8 cellular contexts compared by ENCODE assay signal in the genomic region with DNA sequence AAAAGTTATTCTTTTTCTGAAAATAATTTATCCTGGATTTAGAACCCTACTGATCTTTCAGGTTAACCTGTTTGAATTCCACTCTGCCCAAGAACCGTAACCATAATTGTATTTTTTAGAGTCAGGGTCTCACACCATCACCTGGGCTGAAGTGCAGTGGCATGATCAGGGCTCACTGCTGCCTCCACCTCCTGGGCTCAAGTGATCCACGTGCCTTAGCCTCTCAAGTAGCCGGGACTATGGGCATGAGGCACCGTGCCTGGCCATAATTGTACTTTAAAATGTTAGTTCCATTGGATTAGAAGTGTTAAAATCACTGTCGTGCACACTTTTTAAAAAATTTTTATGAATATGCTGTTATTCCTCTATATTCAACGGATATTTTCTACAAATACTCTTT. TPM values are rescaled to one million over a fixed set of nuclear protein-coding genes. Genes with fewer than 3 reads are reported as not detected.
A peak's percentile ranks its signal among the peaks of the same experiment; 100 is the strongest.
DNase-seq lines count a peak whose midpoint lies in the region; ATAC-seq and TF ChIP-seq lines count a peak whose summit lies in the region.

No MANE protein-coding gene starts in this region.

- peak overlapping the region; percentile 90 for H2AFZ ChIP-seq in SU-DHL-6 (ENCODE audit: low read depth, low read length, severe bottlenecking)

- DNase-seq in NCI-H524 (lab: John Stamatoyannopoulos, UW) = peak; percentile 27 to 57
- no peak for DNase-seq in NCI-H524 treated with DMSO at 0.1 percent for 48 hours (lab: John Stamatoyannopoulos, UW)
- DNase-seq in spleen = no peak
- DNase-seq in posterior vena cava (ENCODE audit: low spot score) = no peak
- no peak for DNase-seq in NCI-H1436 treated with DMSO at 0.1 percent for 48 hours (lab: John Stamatoyannopoulos, UW)

- TF ChIP-seq CTCF in SU-DHL-6 (IDR thresholded peaks at IDR 0.05; ENCODE audit: insufficient read depth, low read length, poor library complexity, severe bottlenecking) = no peak
- no peak for TF ChIP-seq CTCF in spleen (IDR thresholded peaks at IDR 0.05 in 8 of 11, conservative IDR thresholded peaks at IDR 0.05 in 3 of 11)

- no peak for TF ChIP-seq POLR2A in spleen (IDR thresholded peaks at IDR 0.05)

- H3K9ac ChIP-seq in SU-DHL-6 (ENCODE audit: low read length) (peak overlapping the region; percentile 80), iPS-15b (ENCODE audit: low read depth, low read length) (no peak overlapping the region)

- H4K20me1 ChIP-seq in SU-DHL-6 (ENCODE audit: low read depth, low read length) = no peaks in the 10 kb centered on the region

- H3K4me2 ChIP-seq in SU-DHL-6 (ENCODE audit: low read depth, low read length, poor library complexity, severe bottlenecking) = peak overlapping the region; percentile 79

- H3K36me3 ChIP-seq in SU-DHL-6 (ENCODE audit: low read length) (no peaks in the 10 kb centered on the region), iPS-15b (ENCODE audit: control insufficient read depth, insufficient read depth, low read length) (no peaks in the 10 kb centered on the region), spleen (peaks cover 0 to 13% (median 0%) of the 10 kb centered on the region in 6 donors)

- H3K27me3 ChIP-seq in SU-DHL-6 (ENCODE audit: low read length) (no peaks in the 10 kb centered on the region), iPS-15b (ENCODE audit: control insufficient read depth, insufficient read depth, low read length) (no peaks in the 10 kb centered on the region), spleen (replicated peaks in 1 of 7) (no peaks in the 10 kb centered on the region)

- H3K4me3 ChIP-seq in SU-DHL-6 (ENCODE audit: insufficient read depth, low read length, poor library complexity, severe bottlenecking) (peak overlapping the region; percentile 95), iPS-15b (ENCODE audit: low read depth, low read length) (peak overlapping the region; percentile 92), spleen (peak overlapping the region in 6 of 8 donors; percentile 63 to 93 (median 83))

- H3K9me3 ChIP-seq in SU-DHL-6 (ENCODE audit: insufficient read depth, low read length) (no peaks in the 10 kb centered on the region), iPS-15b (ENCODE audit: control insufficient read depth, insufficient read depth, low read length) (no peaks in the 10 kb centered on the region), spleen (no peaks in the 10 kb centered on the region)

- no peaks in the 10 kb centered on the region for H3K9me2 ChIP-seq in SU-DHL-6 (replicated peaks; ENCODE audit: insufficient read depth, low read length)

- WGBS in spleen, 5 donors = 85 to 91% (median 88%) methylated on average over 6 of the region's 6 CpGs

- peaks cover 10% of the 10 kb centered on the region; the same call in 1 of the 2 replicates for H3K79me2 ChIP-seq in SU-DHL-6 (ENCODE audit: insufficient read depth, low read length)

- intact Hi-C loops in spleen (cut with DNase I; ENCODE audit: low total_unique reads) (no loop called here), posterior vena cava (cut with DNase I) (no loop called here)

- H3K4me1 ChIP-seq in iPS-15b (ENCODE audit: control insufficient read depth, insufficient read depth, low read length) (peaks cover 7% of the 10 kb centered on the region), spleen (peaks cover 3 to 43% (median 38%) of the 10 kb centered on the region in 6 donors)

- H3K27ac ChIP-seq in SU-DHL-6 (ENCODE audit: low read depth, low read length) (no peak overlapping the region), spleen (peak overlapping the region in 5 of 8 donors; percentile 97 to 99 (median 98))

- ATAC-seq in HG03342 (IDR thresholded peaks at IDR 0.05; ENCODE audit: unreplicated experiment) = no peak

- peaks cover 11% of the 10 kb centered on the region for H3F3A ChIP-seq in SU-DHL-6 (ENCODE audit: insufficient read depth)

RNA-seq across cellular contexts. Expression of a gene that starts 1.0 kb away (rescaled TPM):
- total RNA-seq in spleen (10 to 100 TPM; 29.2 to 67.9 (median 51.6) TPM), posterior vena cava (10 to 100 TPM; 11.1 to 23.2 TPM)
- 10 to 100 TPM in 2 of 3 donors, 1 to 10 TPM in 1; 8.2 to 14.5 (median 10.1) TPM for polyA plus RNA-seq in spleen

Comparison
In these comparisons a context has a peak if more than half of its experiments do, and no peak if none do; other contexts are left out.
1. DNase-seq: peak in NCI-H524 (2 of 2); none in NCI-H524 treated with DMSO at 0.1 percent for 48 hours (single experiment), spleen (single experiment), posterior vena cava (single experiment) and NCI-H1436 treated with DMSO at 0.1 percent for 48 hours (single experiment).
2. Peak in every context shown above with its lines, with median percentiles within 50 percentile points of each other: H3K4me3 ChIP-seq.